In genomic region chr15:40793216-40793989, GRCh38 we compare ENCODE assay signal across 11 cellular contexts. TPM values are rescaled to one million over a fixed set of nuclear protein-coding genes. Genes with fewer than 3 reads are reported as not detected.
DNase-seq lines count a peak whose midpoint lies in the region; ATAC-seq lines count a peak whose summit lies in the region.
"Had no signal": no experiment of that assay in that cellular context is flagged by ENCODE, and none has a peak within 500 bp of the region (broad histone marks: within the 10 kb centered on the region; RNA-seq: fewer than 3 reads in every experiment).

No MANE protein-coding gene starts in this region.

- peak overlapping the region; percentile 42 for H3K27ac Mint-ChIP-seq in activated T-helper 17 cell treated with anti-CD3 and anti-CD28 coated beads, Interleukin-2, amount 50 U/mL, for 72 hours
- H3K27ac Mint-ChIP-seq: memory B cell had no signal

- peak overlapping the region; percentile 20 for H3K4me3 Mint-ChIP-seq in activated T-helper 17 cell treated with anti-CD3 and anti-CD28 coated beads, Interleukin-2, amount 50 U/mL, for 72 hours
- H3K4me3 Mint-ChIP-seq: memory B cell had no signal

- DNase-seq in A172 (ENCODE audit: low spot score) (peak; percentile 86), GM04504 (ENCODE audit: low read depth) (peak; percentile 80), kidney glomerular epithelial cell (lab: John Stamatoyannopoulos, UW) (peak; percentile 88), cortex of kidney (lab: John Stamatoyannopoulos, UW) (no peak), NCI-H1436 (lab: John Stamatoyannopoulos, UW) (no peak)
- DNase-seq in stimulated activated naive CD4-positive, alpha-beta T cell treated with Interleukin-2 at 50 U/mL for 16 hours (lab: John Stamatoyannopoulos, UW) = no peak

- no peaks in the 10 kb centered on the region for H3K27me3 Mint-ChIP-seq in activated T-helper 17 cell treated with anti-CD3 and anti-CD28 coated beads, Interleukin-2, amount 50 U/mL, for 72 hours
- H3K27me3 Mint-ChIP-seq: memory B cell had no signal

- H3K4me1 Mint-ChIP-seq in activated T-helper 17 cell treated with anti-CD3 and anti-CD28 coated beads, Interleukin-2, amount 50 U/mL, for 72 hours = peaks cover 23% of the 10 kb centered on the region

- H3K36me3 Mint-ChIP-seq in activated T-helper 17 cell treated with anti-CD3 and anti-CD28 coated beads, Interleukin-2, amount 50 U/mL, for 72 hours (ENCODE audit: low read depth) = peaks cover 19% of the 10 kb centered on the region

- no peaks in the 10 kb centered on the region for H3K9me3 Mint-ChIP-seq in activated T-helper 17 cell treated with anti-CD3 and anti-CD28 coated beads, Interleukin-2, amount 50 U/mL, for 72 hours
- H3K9me3 Mint-ChIP-seq: memory B cell had no signal

- peak; percentile 94 for ATAC-seq in activated T-helper 17 cell treated with anti-CD3 and anti-CD28 coated beads, Interleukin-2, amount 50 U/mL, for 72 hours (replicated peaks)
- ATAC-seq in HG03432 (IDR thresholded peaks at IDR 0.05; ENCODE audit: unreplicated experiment) = no peak
- ATAC-seq: GM12878 had no signal

RNA-seq across cellular contexts. Expression of gene ZFYVE19, which starts 13.5 kb away (rescaled TPM):
- 24.6 and 36.2 TPM in 2 replicates for total RNA-seq in A172 (2014; rRNA removed; shearing (Covaris generic))
- total RNA-seq in activated T-helper 17 cell treated with anti-CD3 and anti-CD28 coated beads, Interleukin-2, amount 50 U/mL, for 72 hours = 10 to 100 TPM; 35.9 to 38.7 TPM

RNA-seq across cellular contexts. Expression of gene DNAJC17, which starts 13.9 kb away (rescaled TPM):
- 36.8 and 63.8 TPM in 2 replicates for total RNA-seq in A172 (2014; rRNA removed; shearing (Covaris generic))
- 10 to 100 TPM; 30.3 to 34.3 TPM for total RNA-seq in activated T-helper 17 cell treated with anti-CD3 and anti-CD28 coated beads, Interleukin-2, amount 50 U/mL, for 72 hours

RNA-seq across cellular contexts. Expression of gene C15orf62, which starts 23.6 kb away (rescaled TPM):
- total RNA-seq in A172 (2014; rRNA removed; shearing (Covaris generic)) = 0.09 and 0.31 TPM in 2 replicates
- 1 to 10 TPM; 2.4 to 2.7 TPM for total RNA-seq in activated T-helper 17 cell treated with anti-CD3 and anti-CD28 coated beads, Interleukin-2, amount 50 U/mL, for 72 hours

RNA-seq across cellular contexts. Expression of gene GCHFR, which starts 29.5 kb away (rescaled TPM):
- total RNA-seq in A172 (2014; rRNA removed; shearing (Covaris generic)) = 1.6 TPM in 1 of 2 replicates, not detected in the other
- 10 to 100 TPM; 46.1 to 50.4 TPM for total RNA-seq in activated T-helper 17 cell treated with anti-CD3 and anti-CD28 coated beads, Interleukin-2, amount 50 U/mL, for 72 hours

RNA-seq across cellular contexts. Expression of gene PPP1R14D, which starts 35.1 kb away (rescaled TPM):
- total RNA-seq in A172 (2014; rRNA removed; shearing (Covaris generic)) = not detected in 2 replicates
- not detected for total RNA-seq in activated T-helper 17 cell treated with anti-CD3 and anti-CD28 coated beads, Interleukin-2, amount 50 U/mL, for 72 hours
- total RNA-seq: GM12878, subcutaneous adipose tissue had no signal

Comparison
In these comparisons a context has a peak if more than half of its experiments do, and no peak if none do; other contexts are left out.
1. DNase-seq: peak in A172 (single experiment), GM04504 (single experiment) and kidney glomerular epithelial cell (single experiment); none in cortex of kidney (single experiment), stimulated activated naive CD4-positive, alpha-beta T cell treated with Interleukin-2 at 50 U/mL for 16 hours (single experiment) and NCI-H1436 (single experiment).